Comparison of ENCODE assay signal across 1 cellular context in genomic region chr15:39074341-39074740, GRCh38.
TF ChIP-seq lines count a peak whose summit lies in the region.

No MANE protein-coding gene starts in this region.

TF ChIP-seq in IMR-90, 13 proteins besides CTCF, POLR2A, EP300 and RAD21 (continued from another document):
- no peak for TF ChIP-seq CHD1 (IDR thresholded peaks at IDR 0.05; ENCODE audit: low read depth, low read length)
- no peak for TF ChIP-seq NFE2L2 (IDR thresholded peaks at IDR 0.05; ENCODE audit: low read depth, low read length)
- TF ChIP-seq SMC3 (IDR thresholded peaks at IDR 0.05; ENCODE audit: low read depth, low read length) = no peak
- TF ChIP-seq MAZ (IDR thresholded peaks at IDR 0.05; ENCODE audit: borderline replicate concordance, low read depth, low read length) = no peak
TF ChIP-seq in IMR-90: peak in this region for 0.
